31 cellular contexts compared by ENCODE assay signal in the genomic region with DNA sequence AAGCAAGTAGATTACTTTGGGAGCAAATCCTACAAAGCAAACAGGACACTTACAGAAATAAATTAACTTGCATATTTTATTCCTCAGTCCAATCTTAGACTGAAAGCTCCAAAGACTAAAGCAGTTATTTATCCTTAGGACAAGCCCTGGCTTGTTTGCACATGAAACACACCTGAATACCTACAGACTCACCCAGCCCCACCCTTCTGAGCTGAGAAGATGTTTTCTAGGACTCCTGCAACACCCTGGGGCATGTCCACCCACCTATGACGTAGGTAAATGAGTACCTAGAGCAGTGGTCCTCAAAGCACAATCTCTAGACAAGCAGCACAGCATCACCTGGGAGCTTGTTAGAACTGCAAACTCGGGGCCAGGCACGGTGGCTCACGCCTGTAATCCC.
"Had no signal": no experiment of that assay in that cellular context is flagged by ENCODE, and none has a peak within 500 bp of the region (broad histone marks: within the 10 kb centered on the region; RNA-seq: fewer than 3 reads in every experiment).

No MANE protein-coding gene starts in this region.

- H3K4me1 ChIP-seq: adrenal gland, SJSA1 had no signal

- ATAC-seq: activated CD4-positive, CD25-positive, alpha-beta regulatory T cell treated with anti-CD3 and anti-CD28 coated beads, Interleukin-2, amount 50 U/mL, for 24 hours; activated CD8-positive, alpha-beta T cell treated with anti-CD3 and anti-CD28 coated beads for 36 hours; activated T-cell treated with anti-CD3 and anti-CD28 coated beads, Interleukin-2, amount 50 U/mL, for 72 hours; Panc1; SK-N-SH treated with all-trans-retinoic acid at 6 μM for 48 hours had no signal

- H3K27me3 ChIP-seq: adrenal gland had no signal

- DNase-seq: activated CD4-positive, alpha-beta T cell treated with anti-CD3 and anti-CD28 coated beads for 4 hours; activated CD8-positive, alpha-beta memory T cell treated with anti-CD3 and anti-CD28 coated beads, Interleukin-2, amount 50 U/mL, for 4 hours; activated CD8-positive, alpha-beta T cell treated with anti-CD3 and anti-CD28 coated beads for 36 hours; activated gamma-delta T cell treated with Interleukin-2 at 50 U/mL for 16 hours; activated naive CD4-positive, alpha-beta T cell treated with anti-CD3 and anti-CD28 coated beads, Interleukin-2, amount 10 ng/mL, durations not matched to agents 7 days and 5 days; activated naive CD8-positive, alpha-beta T cell treated with anti-CD3 and anti-CD28 coated beads, Interleukin-2, amount 10 ng/mL, durations not matched to agents 7 days and 5 days; activated T-cell treated with anti-CD3 and anti-CD28 coated beads, Interleukin-2, amount 50 U/mL, for 72 hours; adrenal gland; anterior cingulate cortex; IMR-90; Kasumi-1; KBM-7; MV-4-11; NCI-H1092 treated with DMSO at 0.1 percent for 48 hours; NCI-H1417 treated with DMSO at 0.1 percent for 48 hours; NCI-H1694; NCI-H2029; NCI-H2107; NCI-H510A treated with DMSO at 0.1 percent for 48 hours; NCI-H69; NK-92 treated with Interleukin-12 subunit alpha and Interleukin-12 subunit beta, amount 100 ng/mL, for 24 hours; OCI-M1; RPMI8226; SHP77; SW 1271 had no signal

- H3K27ac Mint-ChIP-seq: activated CD8-positive, alpha-beta T cell treated with anti-CD3 and anti-CD28 coated beads for 36 hours; activated naive CD4-positive, alpha-beta T cell treated with anti-CD3 and anti-CD28 coated beads, Interleukin-2, amount 10 ng/mL, durations not matched to agents 7 days and 5 days; activated naive CD8-positive, alpha-beta T cell treated with anti-CD3 and anti-CD28 coated beads, Interleukin-2, amount 10 ng/mL, durations not matched to agents 7 days and 5 days; activated T-cell treated with anti-CD3 and anti-CD28 coated beads, Interleukin-2, amount 50 U/mL, for 72 hours; activated T-helper 2 cell treated with anti-CD3 and anti-CD28 coated beads, Interferon-gamma antibody, Interleukin-2, Interleukin-4, amounts not matched to agents 10 μg/mL and 5 μg/mL and 100 μg/mL, durations not matched to agents 14 hours and 24 hours and 36 hours; T-helper 1 cell treated with Interleukin-12 subunit alpha and Interleukin-12 subunit beta and Interleukin-4 antibody, amounts not matched to agents 30 μg/mL and 1 μg/mL, for 36 hours had no signal

- H3K27ac ChIP-seq: adrenal gland, SJSA1 had no signal

- H3K9me3 Mint-ChIP-seq: activated naive CD4-positive, alpha-beta T cell treated with anti-CD3 and anti-CD28 coated beads, Interleukin-2, amount 10 ng/mL, durations not matched to agents 7 days and 5 days; T-helper 1 cell treated with Interleukin-12 subunit alpha and Interleukin-12 subunit beta and Interleukin-4 antibody, amounts not matched to agents 30 μg/mL and 1 μg/mL, for 36 hours had no signal

- H3K36me3 Mint-ChIP-seq: activated naive CD4-positive, alpha-beta T cell treated with anti-CD3 and anti-CD28 coated beads, Interleukin-2, amount 10 ng/mL, durations not matched to agents 7 days and 5 days; activated naive CD8-positive, alpha-beta T cell treated with anti-CD3 and anti-CD28 coated beads, Interleukin-2, amount 10 ng/mL, durations not matched to agents 7 days and 5 days had no signal

- H3K36me3 ChIP-seq: adrenal gland, SJSA1 had no signal

- H3K4me1 Mint-ChIP-seq: activated naive CD4-positive, alpha-beta T cell treated with anti-CD3 and anti-CD28 coated beads, Interleukin-2, amount 10 ng/mL, durations not matched to agents 7 days and 5 days; activated naive CD8-positive, alpha-beta T cell treated with anti-CD3 and anti-CD28 coated beads, Interleukin-2, amount 10 ng/mL, durations not matched to agents 7 days and 5 days had no signal

- H3K4me3 ChIP-seq: adrenal gland, SJSA1 had no signal

- H3K4me3 Mint-ChIP-seq: activated CD8-positive, alpha-beta T cell treated with anti-CD3 and anti-CD28 coated beads for 36 hours; activated naive CD4-positive, alpha-beta T cell treated with anti-CD3 and anti-CD28 coated beads, Interleukin-2, amount 10 ng/mL, durations not matched to agents 7 days and 5 days; activated naive CD8-positive, alpha-beta T cell treated with anti-CD3 and anti-CD28 coated beads, Interleukin-2, amount 10 ng/mL, durations not matched to agents 7 days and 5 days; activated T-cell treated with anti-CD3 and anti-CD28 coated beads, Interleukin-2, amount 50 U/mL, for 72 hours; T-helper 1 cell treated with Interleukin-12 subunit alpha and Interleukin-12 subunit beta and Interleukin-4 antibody, amounts not matched to agents 30 μg/mL and 1 μg/mL, for 36 hours had no signal
